In genomic region chr14:73757381-73757780, GRCh38 we compare ENCODE assay signal across 10 cellular contexts. TPM values are rescaled to one million over a fixed set of nuclear protein-coding genes. Genes with fewer than 3 reads are reported as not detected.
DNase-seq lines count a peak whose midpoint lies in the region; ATAC-seq, FAIRE-seq and TF ChIP-seq lines count a peak whose summit lies in the region.
"Had no signal": no experiment of that assay in that cellular context is flagged by ENCODE, and none has a peak within 500 bp of the region (broad histone marks: within the 10 kb centered on the region; RNA-seq: fewer than 3 reads in every experiment).

No MANE protein-coding gene starts in this region.

- no peak for TF ChIP-seq RAD21 in GM12878 (IDR thresholded peaks at IDR 0.05; ENCODE audit: insufficient read depth, low read depth, low read length)

- H3K36me3 ChIP-seq in left ventricle myocardium inferior (no peaks in the 10 kb centered on the region), GM12878 (ENCODE audit: control insufficient read depth in 2 of 2, insufficient read depth in 2 of 2, low read length in 1 of 2) (peaks cover 0 to 9% of the 10 kb centered on the region in 2 experiments; a peak in 1 of 4 replicates)

- in situ Hi-C loops in GM12878 (cut with MboI), result loop anchor here (25.0 kb wide), 2 partner anchors 1505 to 1780 kb away; no protein-coding TSS in a partner anchor

- H2AFZ ChIP-seq in GM12878 (ENCODE audit: control insufficient read depth, low read depth, low read length), result no peak overlapping the region

- peak overlapping the region; percentile 91 to 99 (median 98) for H3K27ac Mint-ChIP-seq in naive B cell

- H3K4me3 Mint-ChIP-seq in naive B cell, result peak overlapping the region; percentile 79 to 96 (median 92)

- POLR2A ChIA-PET in GM12878 (lab: Charles Lee), result interaction anchor here (0.9 to 11.4 kb wide), 5 partner anchors 13 to 72 kb away, joined by 5 to 255 read pairs (median 24); no protein-coding TSS in a partner anchor

- peaks cover 93% of the 10 kb centered on the region for H3K4me1 ChIP-seq in left ventricle myocardium inferior
- peaks cover 60% of the 10 kb centered on the region for H3K4me1 ChIP-seq in GM12878 (ENCODE audit: control insufficient read depth, insufficient read depth, low read length)

- H3K79me2 ChIP-seq in GM12878 (ENCODE audit: control insufficient read depth, insufficient read depth, low read length), result peaks cover 100% of the 10 kb centered on the region

- BruUV-seq in GM12878 (replicated peaks; lab: Mats Ljungman, UMichigan), result no TSS peak

- ATAC-seq in GM12878 (no peak), naive B cell (ENCODE audit: low read depth in 2 of 2) (no peak), HG02884 (IDR thresholded peaks at IDR 0.05; ENCODE audit: unreplicated experiment) (no peak), GM21423 (IDR thresholded peaks at IDR 0.05; ENCODE audit: unreplicated experiment) (no peak), GM18511 (IDR thresholded peaks at IDR 0.05; ENCODE audit: unreplicated experiment) (no peak)

- intact Hi-C loops in left ventricle myocardium inferior (cut with micrococcal nuclease), result no loop called here
- intact Hi-C loops in cardiac septum (cut with DNase I), result no loop called here
- intact Hi-C loops in GM12878 (cut with micrococcal nuclease; ENCODE audit: unreplicated experiment), result no loop called here

- DNase-seq in left ventricle myocardium inferior, result no peak
- no peak for DNase-seq in cardiac septum (ENCODE audit: low spot score)
- no peak for DNase-seq in GM12878 (ENCODE audit: low read depth, low spot score)
- DNase-seq in naive B cell, result no peak
- DNase-seq in middle frontal gyrus (ENCODE audit: extremely low spot score, low spot score), result no peak
- DNase-seq: central memory CD4-positive, alpha-beta T cell; NCI-H510A treated with DMSO at 0.1 percent for 48 hours had no signal

- H3K9me3 ChIP-seq in left ventricle myocardium inferior (replicated peaks) (no peaks in the 10 kb centered on the region), GM12878 (replicated peaks; ENCODE audit: control insufficient read depth, insufficient read depth, low read length) (no peaks in the 10 kb centered on the region)

- H3K27me3 ChIP-seq in left ventricle myocardium inferior (ENCODE audit: low read depth), result no peaks in the 10 kb centered on the region
- H3K27me3 ChIP-seq in GM12878 (replicated peaks in 1 of 2; ENCODE audit: control insufficient read depth in 2 of 2, insufficient read depth in 2 of 2, low read length in 1 of 2), result no peaks in the 10 kb centered on the region

- no peaks in the 10 kb centered on the region for H3K27me3 Mint-ChIP-seq in naive B cell

- no peaks in the 10 kb centered on the region for H3K9me3 Mint-ChIP-seq in naive B cell

- WGBS in GM12878 (ENCODE audit: insufficient coverage, insufficient replicate concordance, low lambda C conversion rate, missing lambda C conversion rate), result 0% methylated on average over 1 of the region's 1 CpG

- TF ChIP-seq CTCF in left ventricle myocardium inferior (IDR thresholded peaks at IDR 0.05; ENCODE audit: borderline replicate concordance) (no peak), GM12878 (IDR thresholded peaks at IDR 0.05 in 2 of 3, conservative IDR thresholded peaks at IDR 0.05 in 1 of 3; ENCODE audit: control insufficient read depth in 2 of 3, extremely low read depth in 1 of 3, insufficient read depth in 1 of 3, low read depth in 3 of 3, low read length in 3 of 3) (no peak)

- no peak for TF ChIP-seq EP300 in GM12878 (IDR thresholded peaks at IDR 0.05; ENCODE audit: borderline replicate concordance in 1 of 2, control insufficient read depth in 1 of 2, low read depth in 2 of 2, low read length in 2 of 2)

- RAD21 ChIA-PET in GM12878 (lab: Charles Lee; ENCODE audit: unreplicated experiment), result interaction anchor here (1.3 to 25.6 kb wide), 6 partner anchors 14 to 67 kb away, joined by 3 to 710 read pairs (median 34); no protein-coding TSS in a partner anchor

- H3K27ac ChIP-seq in left ventricle myocardium inferior (replicated peaks) (peak overlapping the region; percentile 100), GM12878 (ENCODE audit: control insufficient read depth, insufficient read depth) (peak overlapping the region; percentile 100)

- no peaks in the 10 kb centered on the region for H3K36me3 Mint-ChIP-seq in naive B cell

- FAIRE-seq in GM12878 (lab: Jason Lieb, UNC), result no peak

- peak overlapping the region; percentile 88 for H3K4me3 ChIP-seq in left ventricle myocardium inferior
- H3K4me3 ChIP-seq in GM12878, result peak overlapping the region; percentile 83

- SMC1A ChIA-PET in GM12878 (lab: Charles Lee; ENCODE audit: uncharacterized antibody, unreplicated experiment), result interaction anchor here (1.0 to 15.7 kb wide), 8 partner anchors 11 to 69 kb away, joined by 3 to 214 read pairs (median 9); no protein-coding TSS in a partner anchor

- H3K4me1 Mint-ChIP-seq in naive B cell, result peaks cover 77 to 85% (median 84%) of the 10 kb centered on the region in 3 donors

- no peak for TF ChIP-seq POLR2A in GM12878 (IDR thresholded peaks at IDR 0.05; ENCODE audit: low read depth, low read length)

- peak overlapping the region; percentile 100 for H3K4me2 ChIP-seq in GM12878 (ENCODE audit: control insufficient read depth, insufficient read depth)

- H3K9ac ChIP-seq in GM12878 (ENCODE audit: control insufficient read depth, insufficient read depth, low read length), result peak overlapping the region; percentile 91

- CTCF ChIA-PET in GM12878 (lab: Yijun Ruan, JAX), result interaction anchor here (1.1 to 21.0 kb wide), 10 partner anchors 10 to 94 kb away, joined by 4 to 288 read pairs (median 15); partner anchors contain the start of gene PTGR2

- peaks cover 16% of the 10 kb centered on the region for H4K20me1 ChIP-seq in GM12878 (ENCODE audit: control insufficient read depth, insufficient read depth)

TF ChIP-seq in GM12878, 131 proteins besides CTCF, POLR2A, EP300 and RAD21 (continues in another document):
- TF ChIP-seq YY1 (IDR thresholded peaks at IDR 0.05; ENCODE audit: low read depth, low read length) (0 out of 2 replicates have a peak, but pooled peaks have one; percentile 25), TCF7 (IDR thresholded peaks at IDR 0.05; ENCODE audit: borderline replicate concordance) (peak; percentile 56; the same call in 1 of the 2 replicates), CREM (IDR thresholded peaks at IDR 0.05; ENCODE audit: low read depth) (peak; percentile 38; the same call in 1 of the 2 replicates), IRF4 (IDR thresholded peaks at IDR 0.05; ENCODE audit: low read depth, low read length) (0 out of 2 replicates have a peak, but pooled peaks have one; percentile 38), POLR2AphosphoS5 (IDR thresholded peaks at IDR 0.05; ENCODE audit: low read length) (0 out of 2 replicates have a peak, but pooled peaks have one; percentile 20), WRNIP1 (IDR thresholded peaks at IDR 0.05; ENCODE audit: borderline replicate concordance, low read depth, low read length) (no peak), MEF2A (IDR thresholded peaks at IDR 0.05; ENCODE audit: insufficient read depth, low read depth, low read length) (peak; percentile 63; the same call in 1 of the 2 replicates), JUNB (IDR thresholded peaks at IDR 0.05) (peak; percentile 62)
- TF ChIP-seq, protein P1, sequence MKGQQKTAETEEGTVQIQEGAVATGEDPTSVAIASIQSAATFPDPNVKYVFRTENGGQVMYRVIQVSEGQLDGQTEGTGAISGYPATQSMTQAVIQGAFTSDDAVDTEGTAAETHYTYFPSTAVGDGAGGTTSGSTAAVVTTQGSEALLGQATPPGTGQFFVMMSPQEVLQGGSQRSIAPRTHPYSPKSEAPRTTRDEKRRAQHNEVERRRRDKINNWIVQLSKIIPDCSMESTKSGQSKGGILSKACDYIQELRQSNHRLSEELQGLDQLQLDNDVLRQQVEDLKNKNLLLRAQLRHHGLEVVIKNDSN (IDR thresholded peaks at IDR 0.05; ENCODE audit: borderline replicate concordance, extremely low read length, insufficient read depth, low read depth, low read length), result no peak

RNA-seq across cellular contexts. Expression of gene PNMA1, which starts 43.2 kb away (rescaled TPM):
- total RNA-seq in left ventricle myocardium inferior (19.2 TPM), cardiac septum (45.9 TPM), GM12878 (2014; rRNA removed) (3.8 and 4.0 TPM in 2 replicates), GM12878 (2014; rRNA removed; fragmentation: Illumina TruSeq; extraction: Trizol) (6.8 TPM in 2 replicates), GM12878 (2021) (22.4 and 24.0 TPM in 2 replicates)
- 8.8 and 10.1 TPM in 2 replicates for total RNA-seq in GM12878 (2013; cell fraction: nucleolus; rRNA removed)
- 7.3 TPM for polyA plus RNA-seq in GM12878 (2011; ENCODE audit: low read depth)
- polyA plus RNA-seq in GM12878 (2011; rRNA removed) (7.8 and 9.7 TPM in 2 replicates), GM12878 (2014; fragmentation: Illumina TruSeq; extraction: Trizol) (14.0 and 14.4 TPM in 2 replicates), GM12878 (2014; fragmentation: Nextera tagmentation; extraction: Ambion mirVana) (1 to 10 TPM; 1.8 to 6.5 TPM), GM12878 (2014; rRNA removed) (14.4 and 15.3 TPM in 2 replicates), GM12878 (2016; fragmentation: Nextera tagmentation; extraction: Ambion mirVana) (10 to 100 TPM; 35.0 to 39.3 TPM), naive B cell (ENCODE audit: low read depth in 6 of 6) (10 to 100 TPM; 10.6 to 19.7 (median 15.4) TPM)
- polyA plus RNA-seq in GM12878 (2011; cell fraction: cytosol; rRNA removed), result 7.1 and 7.2 TPM in 2 replicates
- polyA plus RNA-seq in GM12878 (2011; cell fraction: nucleus; rRNA removed), result 7.9 and 9.2 TPM in 2 replicates
- 9.3 and 11.6 TPM in 2 replicates for polyA plus RNA-seq in GM12878 (2012)
- polyA minus RNA-seq in GM12878 (2011; rRNA and poly(A)+ RNA removed), result 5.3 and 7.1 TPM in 2 replicates
- polyA minus RNA-seq in GM12878 (2011; cell fraction: cytosol; rRNA and poly(A)+ RNA removed), result 3.3 and 3.7 TPM in 2 replicates
- polyA minus RNA-seq in GM12878 (2011; cell fraction: nucleus; rRNA and poly(A)+ RNA removed), result 3.6 and 4.6 TPM in 2 replicates
